Comparison of ENCODE assay signal across 8 cellular contexts in genomic region chr7:139340037-139340807, GRCh38. TPM values are rescaled to one million over a fixed set of nuclear protein-coding genes. Genes with fewer than 3 reads are reported as not detected.
A peak's percentile ranks its signal among the peaks of the same experiment; 100 is the strongest.
DNase-seq lines count a peak whose midpoint lies in the region; ATAC-seq and TF ChIP-seq lines count a peak whose summit lies in the region.

No MANE protein-coding gene starts in this region.

- BruUV-seq in PC-9 (replicated peaks; lab: Mats Ljungman, UMichigan), result no TSS peak

- CTCF ChIA-PET in PC-9 (lab: Charles Lee), result no interaction called here

- peak overlapping the region; percentile 91 for H3K4me2 ChIP-seq in PC-9

- peak overlapping the region; percentile 93 for H3K27ac ChIP-seq in PC-9
- H3K27ac ChIP-seq in esophagus (ENCODE audit: low read depth in 2 of 2, low read length in 1 of 2), result peak overlapping the region; percentile 100

- H3K27me3 ChIP-seq in PC-9 (ENCODE audit: insufficient read depth, low read depth), result no peaks in the 10 kb centered on the region
- no peaks in the 10 kb centered on the region for H3K27me3 ChIP-seq in esophagus (ENCODE audit: control insufficient read depth in 1 of 2, insufficient read depth in 2 of 2, low read length in 2 of 2)
- H3K27me3 ChIP-seq in mucosa of stomach (ENCODE audit: control insufficient read depth, insufficient read depth, low read length), result no peaks in the 10 kb centered on the region

- intact Hi-C loops in PC-9 (cut with micrococcal nuclease; ENCODE audit: unreplicated experiment), result loop anchor here (1.0 to 10.0 kb wide), 6 partner anchors 109 to 587 kb away; partner anchors contain the start of genes UBN2 and ZC3HAV1

- H3K9me2 ChIP-seq in PC-9 (ENCODE audit: insufficient read depth), result no peaks in the 10 kb centered on the region

- H3K4me3 ChIP-seq in PC-9 (peak overlapping the region; percentile 80), esophagus (ENCODE audit: low read depth in 1 of 2, low read length in 2 of 2) (peak overlapping the region; percentile 82 to 97), mucosa of stomach (ENCODE audit: low read length) (peak overlapping the region; percentile 86)

- H3K4me1 ChIP-seq in PC-9 (replicated peaks; ENCODE audit: insufficient read depth) (peaks cover 10% of the 10 kb centered on the region; the same call in 1 of the 2 replicates), esophagus (ENCODE audit: control insufficient read depth in 2 of 2, insufficient read depth in 2 of 2, low read length in 1 of 2) (no peaks in the 10 kb centered on the region), mucosa of stomach (ENCODE audit: control insufficient read depth, insufficient read depth, low read length) (peaks cover 7% of the 10 kb centered on the region)

- H3K36me3 Mint-ChIP-seq in activated T-cell treated with anti-CD3 and anti-CD28 coated beads, Interleukin-2, amount 50 U/mL, for 4 hours (ENCODE audit: insufficient read depth), result peaks cover 4% of the 10 kb centered on the region

- H3K9ac ChIP-seq in mucosa of stomach (ENCODE audit: low read length), result peak overlapping the region; percentile 95

- ATAC-seq in GM21737 (IDR thresholded peaks at IDR 0.05; ENCODE audit: unreplicated experiment), result peak; percentile 82
- ATAC-seq in activated T-cell treated with anti-CD3 and anti-CD28 coated beads, Interleukin-2, amount 50 U/mL, for 4 hours, result peak; percentile 82

- H3K4me3 Mint-ChIP-seq in activated T-cell treated with anti-CD3 and anti-CD28 coated beads, Interleukin-2, amount 50 U/mL, for 4 hours, result peak overlapping the region; percentile 97

- peak; percentile 100 for DNase-seq in DMS79 (lab: John Stamatoyannopoulos, UW)
- DNase-seq in KG1 (lab: John Stamatoyannopoulos, UW), result peak; percentile 86
- peak; percentile 99 for DNase-seq in PC-9
- DNase-seq in activated T-cell treated with anti-CD3 and anti-CD28 coated beads, Interleukin-2, amount 50 U/mL, for 4 hours, result peak; percentile 99
- peak; percentile 99 for DNase-seq in stimulated activated CD8-positive, alpha-beta memory T cell treated with anti-CD3 and anti-CD28 coated beads, Interleukin-4, amount 100 ng/mL, for 48 hours

- WGBS in esophagus, 2 donors, result 2 to 3% methylated on average over 66 of the region's 66 CpGs

- H2AFZ ChIP-seq in PC-9, result peak overlapping the region; percentile 98

- peaks cover 2% of the 10 kb centered on the region for H3K27me3 Mint-ChIP-seq in activated T-cell treated with anti-CD3 and anti-CD28 coated beads, Interleukin-2, amount 50 U/mL, for 4 hours (ENCODE audit: low read depth)

- peak; percentile 80 for TF ChIP-seq CTCF in PC-9 (conservative IDR thresholded peaks at IDR 0.05)

- H3K79me2 ChIP-seq in PC-9 (ENCODE audit: low read depth), result peaks cover 28% of the 10 kb centered on the region

- POLR2A ChIA-PET in PC-9 (lab: Charles Lee; ENCODE audit: unreplicated experiment), result interaction anchor here (0.5 to 0.7 kb wide), 3 partner anchors 20 to 205 kb away, joined by 3 read pairs; partner anchors contain the start of gene LUC7L2

- H3K9me3 ChIP-seq in PC-9 (ENCODE audit: insufficient read depth, low read depth) (0 out of 2 replicates have a peak, but pooled peaks cover 4% of the 10 kb centered on the region), esophagus (ENCODE audit: control insufficient read depth in 2 of 2, insufficient read depth in 1 of 2, low read depth in 1 of 2, low read length in 1 of 2) (no peaks in the 10 kb centered on the region), mucosa of stomach (ENCODE audit: control insufficient read depth, low read length) (no peaks in the 10 kb centered on the region)

- H3K36me3 ChIP-seq in PC-9 (ENCODE audit: low read depth), result 0 out of 2 replicates have a peak, but pooled peaks cover under 1% of the 10 kb centered on the region
- H3K36me3 ChIP-seq in esophagus (ENCODE audit: control insufficient read depth in 2 of 2, insufficient read depth in 2 of 2, low read length in 1 of 2), result no peaks in the 10 kb centered on the region
- H3K36me3 ChIP-seq in mucosa of stomach (ENCODE audit: control insufficient read depth, insufficient read depth, low read length), result no peaks in the 10 kb centered on the region

- peaks cover 4% of the 10 kb centered on the region for H3K9me3 Mint-ChIP-seq in activated T-cell treated with anti-CD3 and anti-CD28 coated beads, Interleukin-2, amount 50 U/mL, for 4 hours

- peaks cover 22% of the 10 kb centered on the region for H3F3A ChIP-seq in PC-9 (ENCODE audit: insufficient read depth, low read depth)

- peaks cover 24% of the 10 kb centered on the region for H3K4me1 Mint-ChIP-seq in activated T-cell treated with anti-CD3 and anti-CD28 coated beads, Interleukin-2, amount 50 U/mL, for 4 hours (ENCODE audit: low read depth)

- H4K20me1 ChIP-seq in PC-9 (ENCODE audit: insufficient read depth), result no peaks in the 10 kb centered on the region

RNA-seq across cellular contexts. Expression of gene FMC1, which starts 0.9 kb away (rescaled TPM):
- 12.5 and 15.1 TPM in 2 replicates for total RNA-seq in PC-9 (2021)
- 1 to 10 TPM; 4.5 to 8.7 (median 5.9) TPM for total RNA-seq in activated T-cell treated with anti-CD3 and anti-CD28 coated beads, Interleukin-2, amount 50 U/mL, for 4 hours
- polyA plus RNA-seq in esophagus, result 10 to 100 TPM; 13.2 to 22.7 TPM

RNA-seq across cellular contexts. Expression of gene LUC7L2, which starts 19.5 kb away (rescaled TPM):
- 111 and 149 TPM in 2 replicates for total RNA-seq in PC-9 (2021)
- 100 to 1,000 TPM; 198 to 214 (median 207) TPM for total RNA-seq in activated T-cell treated with anti-CD3 and anti-CD28 coated beads, Interleukin-2, amount 50 U/mL, for 4 hours
- polyA plus RNA-seq in esophagus, result 10 to 100 TPM; 31.8 to 35.8 TPM

Comparison
In these comparisons a context has a peak if more than half of its experiments do, and no peak if none do; other contexts are left out.
1. Peak in every context shown above with its lines: DNase-seq, ATAC-seq, H3K4me3 ChIP-seq and H3K27ac ChIP-seq.